1 cellular context compared by ENCODE assay signal in the genomic region with DNA sequence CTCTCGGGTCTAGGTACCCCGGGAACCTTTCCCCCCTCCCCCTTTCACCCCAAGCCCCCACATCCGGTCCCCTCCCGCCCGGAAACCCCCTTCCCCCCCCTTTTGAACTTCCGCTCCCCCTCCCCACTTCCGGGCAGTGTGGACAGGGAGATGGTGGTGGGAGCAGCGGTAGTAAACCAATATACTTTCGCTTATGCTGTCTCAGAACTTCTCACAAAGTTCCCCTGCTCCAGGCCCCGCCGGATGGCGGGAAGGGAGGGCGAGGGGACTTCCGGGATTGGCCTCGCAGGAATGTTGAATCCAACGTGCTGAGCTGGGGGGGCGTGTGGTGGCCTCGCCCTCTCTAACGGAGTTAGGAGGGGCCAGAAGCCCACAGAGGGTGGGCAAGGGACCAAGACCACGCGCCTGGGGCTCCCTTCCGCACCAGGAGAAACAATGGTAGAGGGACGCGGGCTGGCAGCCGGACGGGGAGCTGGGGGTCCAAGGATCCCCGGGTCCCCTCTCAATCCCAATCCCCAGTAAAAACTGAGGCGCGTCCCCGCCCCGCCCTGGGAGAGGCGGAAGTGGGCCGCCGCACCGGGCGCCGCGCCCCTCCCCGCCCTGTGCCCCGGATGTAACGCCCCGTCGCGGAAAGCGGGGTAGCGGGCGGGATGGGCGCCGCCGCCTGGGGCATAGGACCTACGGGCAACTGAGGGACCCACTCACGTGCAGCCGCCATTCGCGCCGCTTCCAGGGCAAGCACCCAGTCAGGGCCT.
TF ChIP-seq lines count a peak whose summit lies in the region.

No MANE protein-coding gene starts in this region.

TF ChIP-seq in GM12878, 131 proteins besides CTCF, POLR2A, EP300 and RAD21 (continued from another document):
- TF ChIP-seq ZNF274 (IDR thresholded peaks at IDR 0.05; ENCODE audit: insufficient read depth, insufficient read length) (no peak), ASH2L (IDR thresholded peaks at IDR 0.05; ENCODE audit: borderline replicate concordance, low read depth) (no peak), FOXM1 (IDR thresholded peaks at IDR 0.05; ENCODE audit: low read depth, low read length) (no peak), KDM1A (IDR thresholded peaks at IDR 0.05; ENCODE audit: borderline replicate concordance) (no peak), POU2F2 (IDR thresholded peaks at IDR 0.05; ENCODE audit: borderline replicate concordance, low read depth, low read length) (peak; percentile 43; the same call in 1 of the 3 replicates), PML (IDR thresholded peaks at IDR 0.05; ENCODE audit: low read length) (no peak), STAT3 (IDR thresholded peaks at IDR 0.05; ENCODE audit: low read depth, low read length) (no peak), CBX3 (IDR thresholded peaks at IDR 0.05; ENCODE audit: borderline replicate concordance, low read depth) (no peak), IRF4 (IDR thresholded peaks at IDR 0.05; ENCODE audit: low read depth, low read length) (0 out of 2 replicates have a peak, but pooled peaks have one; percentile 18), YBX1 (IDR thresholded peaks at IDR 0.05) (no peak), NFIC (IDR thresholded peaks at IDR 0.05; ENCODE audit: low read depth, low read length) (no peak), MTA2 (IDR thresholded peaks at IDR 0.05; ENCODE audit: low read depth) (no peak), TBL1XR1 (IDR thresholded peaks at IDR 0.05; ENCODE audit: low read depth, low read length) (no peak; the same call in 1 of the 2 replicates), NR2C2 (IDR thresholded peaks at IDR 0.05; ENCODE audit: borderline replicate concordance, control insufficient read depth, insufficient read length, low read depth) (no peak), EED (IDR thresholded peaks at IDR 0.05; ENCODE audit: low read depth) (peak; percentile 54; the same call in 1 of the 2 replicates), POLR2AphosphoS5 (IDR thresholded peaks at IDR 0.05; ENCODE audit: low read length) (peak; percentile 59), TCF3 (IDR thresholded peaks at IDR 0.05; ENCODE audit: borderline replicate concordance, insufficient read depth, low read depth, low read length) (0 out of 2 replicates have a peak, but pooled peaks have one; percentile 23), MXI1 (IDR thresholded peaks at IDR 0.05; ENCODE audit: low read depth, low read length) (no peak; the same call in 1 of the 2 replicates), SRF (IDR thresholded peaks at IDR 0.05; ENCODE audit: low read depth in 2 of 2, low read length in 2 of 2) (no peak), MEF2A (IDR thresholded peaks at IDR 0.05; ENCODE audit: insufficient read depth, low read depth, low read length) (no peak), RUNX3 (IDR thresholded peaks at IDR 0.05; ENCODE audit: low read length) (no peak), RELA (IDR thresholded peaks at IDR 0.05; ENCODE audit: borderline replicate concordance, partially characterized antibody) (peak; percentile 70), TCF12 (IDR thresholded peaks at IDR 0.05; ENCODE audit: low read depth, low read length) (no peak), MEF2B (IDR thresholded peaks at IDR 0.05; ENCODE audit: partially characterized antibody, poor library complexity, severe bottlenecking) (no peak), RAD51 (IDR thresholded peaks at IDR 0.05) (no peak), HCFC1 (IDR thresholded peaks at IDR 0.05; ENCODE audit: low read length) (peak; percentile 9; the same call in 1 of the 2 replicates), ESRRA (IDR thresholded peaks at IDR 0.05; ENCODE audit: low read length) (no peak), IKZF1 (conservative IDR thresholded peaks at IDR 0.05) (peak; percentile 80), ZBED1 (IDR thresholded peaks at IDR 0.05; ENCODE audit: borderline replicate concordance) (peak; percentile 12; the same call in 1 of the 2 replicates), SMAD5 (IDR thresholded peaks at IDR 0.05; ENCODE audit: low read depth) (peak; percentile 21; the same call in 1 of the 2 replicates), BMI1 (IDR thresholded peaks at IDR 0.05; ENCODE audit: borderline replicate concordance) (no peak), ZNF207 (IDR thresholded peaks at IDR 0.05; ENCODE audit: borderline replicate concordance) (no peak)
- TF ChIP-seq, protein P1, sequence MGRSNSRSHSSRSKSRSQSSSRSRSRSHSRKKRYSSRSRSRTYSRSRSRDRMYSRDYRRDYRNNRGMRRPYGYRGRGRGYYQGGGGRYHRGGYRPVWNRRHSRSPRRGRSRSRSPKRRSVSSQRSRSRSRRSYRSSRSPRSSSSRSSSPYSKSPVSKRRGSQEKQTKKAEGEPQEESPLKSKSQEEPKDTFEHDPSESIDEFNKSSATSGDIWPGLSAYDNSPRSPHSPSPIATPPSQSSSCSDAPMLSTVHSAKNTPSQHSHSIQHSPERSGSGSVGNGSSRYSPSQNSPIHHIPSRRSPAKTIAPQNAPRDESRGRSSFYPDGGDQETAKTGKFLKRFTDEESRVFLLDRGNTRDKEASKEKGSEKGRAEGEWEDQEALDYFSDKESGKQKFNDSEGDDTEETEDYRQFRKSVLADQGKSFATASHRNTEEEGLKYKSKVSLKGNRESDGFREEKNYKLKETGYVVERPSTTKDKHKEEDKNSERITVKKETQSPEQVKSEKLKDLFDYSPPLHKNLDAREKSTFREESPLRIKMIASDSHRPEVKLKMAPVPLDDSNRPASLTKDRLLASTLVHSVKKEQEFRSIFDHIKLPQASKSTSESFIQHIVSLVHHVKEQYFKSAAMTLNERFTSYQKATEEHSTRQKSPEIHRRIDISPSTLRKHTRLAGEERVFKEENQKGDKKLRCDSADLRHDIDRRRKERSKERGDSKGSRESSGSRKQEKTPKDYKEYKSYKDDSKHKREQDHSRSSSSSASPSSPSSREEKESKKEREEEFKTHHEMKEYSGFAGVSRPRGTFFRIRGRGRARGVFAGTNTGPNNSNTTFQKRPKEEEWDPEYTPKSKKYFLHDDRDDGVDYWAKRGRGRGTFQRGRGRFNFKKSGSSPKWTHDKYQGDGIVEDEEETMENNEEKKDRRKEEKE (IDR thresholded peaks at IDR 0.05): no peak
- TF ChIP-seq, protein P2, sequence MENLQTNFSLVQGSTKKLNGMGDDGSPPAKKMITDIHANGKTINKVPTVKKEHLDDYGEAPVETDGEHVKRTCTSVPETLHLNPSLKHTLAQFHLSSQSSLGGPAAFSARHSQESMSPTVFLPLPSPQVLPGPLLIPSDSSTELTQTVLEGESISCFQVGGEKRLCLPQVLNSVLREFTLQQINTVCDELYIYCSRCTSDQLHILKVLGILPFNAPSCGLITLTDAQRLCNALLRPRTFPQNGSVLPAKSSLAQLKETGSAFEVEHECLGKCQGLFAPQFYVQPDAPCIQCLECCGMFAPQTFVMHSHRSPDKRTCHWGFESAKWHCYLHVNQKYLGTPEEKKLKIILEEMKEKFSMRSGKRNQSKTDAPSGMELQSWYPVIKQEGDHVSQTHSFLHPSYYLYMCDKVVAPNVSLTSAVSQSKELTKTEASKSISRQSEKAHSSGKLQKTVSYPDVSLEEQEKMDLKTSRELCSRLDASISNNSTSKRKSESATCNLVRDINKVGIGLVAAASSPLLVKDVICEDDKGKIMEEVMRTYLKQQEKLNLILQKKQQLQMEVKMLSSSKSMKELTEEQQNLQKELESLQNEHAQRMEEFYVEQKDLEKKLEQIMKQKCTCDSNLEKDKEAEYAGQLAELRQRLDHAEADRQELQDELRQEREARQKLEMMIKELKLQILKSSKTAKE (IDR thresholded peaks at IDR 0.05; ENCODE audit: low read depth, poor library complexity, severe bottlenecking): no peak
- TF ChIP-seq, protein P3, sequence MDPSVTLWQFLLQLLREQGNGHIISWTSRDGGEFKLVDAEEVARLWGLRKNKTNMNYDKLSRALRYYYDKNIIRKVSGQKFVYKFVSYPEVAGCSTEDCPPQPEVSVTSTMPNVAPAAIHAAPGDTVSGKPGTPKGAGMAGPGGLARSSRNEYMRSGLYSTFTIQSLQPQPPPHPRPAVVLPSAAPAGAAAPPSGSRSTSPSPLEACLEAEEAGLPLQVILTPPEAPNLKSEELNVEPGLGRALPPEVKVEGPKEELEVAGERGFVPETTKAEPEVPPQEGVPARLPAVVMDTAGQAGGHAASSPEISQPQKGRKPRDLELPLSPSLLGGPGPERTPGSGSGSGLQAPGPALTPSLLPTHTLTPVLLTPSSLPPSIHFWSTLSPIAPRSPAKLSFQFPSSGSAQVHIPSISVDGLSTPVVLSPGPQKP (IDR thresholded peaks at IDR 0.05; ENCODE audit: low read depth, low read length): peak; percentile 29; the same call in 1 of the 2 replicates
- TF ChIP-seq, protein P4, sequence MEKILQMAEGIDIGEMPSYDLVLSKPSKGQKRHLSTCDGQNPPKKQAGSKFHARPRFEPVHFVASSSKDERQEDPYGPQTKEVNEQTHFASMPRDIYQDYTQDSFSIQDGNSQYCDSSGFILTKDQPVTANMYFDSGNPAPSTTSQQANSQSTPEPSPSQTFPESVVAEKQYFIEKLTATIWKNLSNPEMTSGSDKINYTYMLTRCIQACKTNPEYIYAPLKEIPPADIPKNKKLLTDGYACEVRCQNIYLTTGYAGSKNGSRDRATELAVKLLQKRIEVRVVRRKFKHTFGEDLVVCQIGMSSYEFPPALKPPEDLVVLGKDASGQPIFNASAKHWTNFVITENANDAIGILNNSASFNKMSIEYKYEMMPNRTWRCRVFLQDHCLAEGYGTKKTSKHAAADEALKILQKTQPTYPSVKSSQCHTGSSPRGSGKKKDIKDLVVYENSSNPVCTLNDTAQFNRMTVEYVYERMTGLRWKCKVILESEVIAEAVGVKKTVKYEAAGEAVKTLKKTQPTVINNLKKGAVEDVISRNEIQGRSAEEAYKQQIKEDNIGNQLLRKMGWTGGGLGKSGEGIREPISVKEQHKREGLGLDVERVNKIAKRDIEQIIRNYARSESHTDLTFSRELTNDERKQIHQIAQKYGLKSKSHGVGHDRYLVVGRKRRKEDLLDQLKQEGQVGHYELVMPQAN (conservative IDR thresholded peaks at IDR 0.05): peak; percentile 24
- TF ChIP-seq, protein P5, sequence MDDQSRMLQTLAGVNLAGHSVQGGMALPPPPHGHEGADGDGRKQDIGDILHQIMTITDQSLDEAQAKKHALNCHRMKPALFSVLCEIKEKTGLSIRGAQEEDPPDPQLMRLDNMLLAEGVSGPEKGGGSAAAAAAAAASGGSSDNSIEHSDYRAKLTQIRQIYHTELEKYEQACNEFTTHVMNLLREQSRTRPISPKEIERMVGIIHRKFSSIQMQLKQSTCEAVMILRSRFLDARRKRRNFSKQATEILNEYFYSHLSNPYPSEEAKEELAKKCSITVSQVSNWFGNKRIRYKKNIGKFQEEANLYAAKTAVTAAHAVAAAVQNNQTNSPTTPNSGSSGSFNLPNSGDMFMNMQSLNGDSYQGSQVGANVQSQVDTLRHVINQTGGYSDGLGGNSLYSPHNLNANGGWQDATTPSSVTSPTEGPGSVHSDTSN (IDR thresholded peaks at IDR 0.05; ENCODE audit: insufficient replicate concordance, low read depth, low read length): no peak
- TF ChIP-seq, protein P6, sequence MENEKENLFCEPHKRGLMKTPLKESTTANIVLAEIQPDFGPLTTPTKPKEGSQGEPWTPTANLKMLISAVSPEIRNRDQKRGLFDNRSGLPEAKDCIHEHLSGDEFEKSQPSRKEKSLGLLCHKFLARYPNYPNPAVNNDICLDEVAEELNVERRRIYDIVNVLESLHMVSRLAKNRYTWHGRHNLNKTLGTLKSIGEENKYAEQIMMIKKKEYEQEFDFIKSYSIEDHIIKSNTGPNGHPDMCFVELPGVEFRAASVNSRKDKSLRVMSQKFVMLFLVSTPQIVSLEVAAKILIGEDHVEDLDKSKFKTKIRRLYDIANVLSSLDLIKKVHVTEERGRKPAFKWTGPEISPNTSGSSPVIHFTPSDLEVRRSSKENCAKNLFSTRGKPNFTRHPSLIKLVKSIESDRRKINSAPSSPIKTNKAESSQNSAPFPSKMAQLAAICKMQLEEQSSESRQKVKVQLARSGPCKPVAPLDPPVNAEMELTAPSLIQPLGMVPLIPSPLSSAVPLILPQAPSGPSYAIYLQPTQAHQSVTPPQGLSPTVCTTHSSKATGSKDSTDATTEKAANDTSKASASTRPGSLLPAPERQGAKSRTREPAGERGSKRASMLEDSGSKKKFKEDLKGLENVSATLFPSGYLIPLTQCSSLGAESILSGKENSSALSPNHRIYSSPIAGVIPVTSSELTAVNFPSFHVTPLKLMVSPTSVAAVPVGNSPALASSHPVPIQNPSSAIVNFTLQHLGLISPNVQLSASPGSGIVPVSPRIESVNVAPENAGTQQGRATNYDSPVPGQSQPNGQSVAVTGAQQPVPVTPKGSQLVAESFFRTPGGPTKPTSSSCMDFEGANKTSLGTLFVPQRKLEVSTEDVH (IDR thresholded peaks at IDR 0.05; ENCODE audit: low read depth, partially characterized antibody): peak; percentile 50
TF ChIP-seq in GM12878: peak in this region for 44.
